Comparison of ENCODE assay signal across 21 cellular contexts in the genomic region with DNA sequence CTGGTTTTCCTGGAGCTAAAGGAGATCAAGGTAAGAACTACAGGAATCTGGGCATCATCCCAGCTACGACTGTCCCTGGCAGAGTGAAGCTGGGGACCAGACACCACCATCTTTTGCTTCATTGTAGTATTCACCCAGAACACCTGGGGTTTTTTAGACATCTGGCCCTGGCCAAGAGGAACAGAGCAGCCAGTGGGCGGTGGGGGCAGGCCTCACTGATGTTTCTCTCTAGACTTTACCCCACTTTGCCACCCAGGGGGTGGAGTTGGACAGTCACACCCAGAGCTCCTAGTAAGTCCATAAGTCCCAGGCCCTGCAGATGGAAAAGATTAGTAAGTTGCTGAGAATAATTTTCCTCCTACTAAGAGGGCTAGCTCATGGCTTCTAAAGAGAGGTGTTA. TPM values are rescaled to one million over a fixed set of nuclear protein-coding genes. Genes with fewer than 3 reads are reported as not detected.
"Had no signal": no experiment of that assay in that cellular context is flagged by ENCODE, and none has a peak within 500 bp of the region (broad histone marks: within the 10 kb centered on the region; RNA-seq: fewer than 3 reads in every experiment).

No MANE protein-coding gene starts in this region.

- H3K9me3 Mint-ChIP-seq: activated B cell treated with CpG ODN at 0.5 μM for 24 hours; activated T-helper 1 cell treated with anti-CD3 and anti-CD28 coated beads, Interleukin-12 subunit alpha, Interleukin-12 subunit beta, Interleukin-2, Interleukin-4 antibody, amounts not matched to agents 30 ng/mL and 10 ng/mL and 1 ng/mL, durations not matched to agents 14 hours and 24 hours and 36 hours; nephron progenitor cell; stimulated activated naive CD8-positive, alpha-beta T cell treated with anti-CD3 and anti-CD28 coated beads, Interleukin-15, Interleukin-2, amounts not matched to agents 100 ng/mL and 50 ng/mL, for 24 hours had no signal

- H3K9me3 ChIP-seq: lower lobe of right lung, SK-N-SH, suprapubic skin had no signal

- H3K27ac ChIP-seq: lower lobe of right lung, spleen, suprapubic skin had no signal

- H3K4me1 ChIP-seq: lower lobe of right lung, spleen, suprapubic skin had no signal

- ATAC-seq: lower lobe of right lung, T-cell had no signal

- H3K4me3 ChIP-seq: lower lobe of right lung, spleen, suprapubic skin had no signal

- H3K4me1 Mint-ChIP-seq: activated B cell treated with CpG ODN at 0.5 μM for 24 hours, nephron progenitor cell had no signal

- H3K4me3 Mint-ChIP-seq: activated B cell treated with CpG ODN at 0.5 μM for 24 hours; activated T-helper 1 cell treated with anti-CD3 and anti-CD28 coated beads, Interleukin-12 subunit alpha, Interleukin-12 subunit beta, Interleukin-2, Interleukin-4 antibody, amounts not matched to agents 30 ng/mL and 10 ng/mL and 1 ng/mL, durations not matched to agents 14 hours and 24 hours and 36 hours; nephron progenitor cell; stimulated activated naive CD8-positive, alpha-beta T cell treated with anti-CD3 and anti-CD28 coated beads, Interleukin-15, Interleukin-2, amounts not matched to agents 100 ng/mL and 50 ng/mL, for 24 hours; T-cell had no signal

- H3K27me3 Mint-ChIP-seq: stimulated activated naive CD8-positive, alpha-beta T cell treated with anti-CD3 and anti-CD28 coated beads, Interleukin-15, Interleukin-2, amounts not matched to agents 100 ng/mL and 50 ng/mL, for 24 hours had no signal

- H3K27ac Mint-ChIP-seq: activated B cell treated with CpG ODN at 0.5 μM for 24 hours; activated naive CD4-positive, alpha-beta T cell treated with anti-CD3 and anti-CD28 coated beads, Interleukin-2, amount 50 U/mL, for 72 hours; activated T-helper 1 cell treated with anti-CD3 and anti-CD28 coated beads, Interleukin-12 subunit alpha, Interleukin-12 subunit beta, Interleukin-2, Interleukin-4 antibody, amounts not matched to agents 30 ng/mL and 10 ng/mL and 1 ng/mL, durations not matched to agents 14 hours and 24 hours and 36 hours; nephron progenitor cell; stimulated activated naive CD8-positive, alpha-beta T cell treated with anti-CD3 and anti-CD28 coated beads, Interleukin-15, Interleukin-2, amounts not matched to agents 100 ng/mL and 50 ng/mL, for 24 hours; T-cell had no signal

- H3K36me3 ChIP-seq: lower lobe of right lung, spleen, suprapubic skin had no signal

- DNase-seq: activated B cell treated with CpG ODN at 0.5 μM for 24 hours; activated CD4-positive, alpha-beta T cell treated with anti-CD3 and anti-CD28 coated beads, Interleukin-2, amount 50 U/mL, for 1 hour; activated gamma-delta T cell treated with Interleukin-2 at 50 U/mL for 16 hours; amygdala; foreskin melanocyte; glutamatergic neuron; hippocampal formation; lower lobe of right lung; midbrain; nephron progenitor cell; nucleus accumbens; SK-N-SH; T-cell had no signal

- H3K27me3 ChIP-seq: suprapubic skin had no signal

- H3K36me3 Mint-ChIP-seq: activated naive CD4-positive, alpha-beta T cell treated with anti-CD3 and anti-CD28 coated beads, Interleukin-2, amount 50 U/mL, for 72 hours; T-cell had no signal

RNA-seq across cellular contexts. Expression of gene MARCO, which starts 39.6 kb away (rescaled TPM):
- total RNA-seq: activated B cell treated with CpG ODN at 0.5 μM for 24 hours; activated CD8-positive, alpha-beta memory T cell treated with anti-CD3 and anti-CD28 coated beads for 36 hours; activated naive CD4-positive, alpha-beta T cell treated with anti-CD3 and anti-CD28 coated beads, Interleukin-2, amount 50 U/mL, for 72 hours; activated T-helper 1 cell treated with anti-CD3 and anti-CD28 coated beads, Interleukin-12 subunit alpha, Interleukin-12 subunit beta, Interleukin-2, Interleukin-4 antibody, amounts not matched to agents 30 ng/mL and 10 ng/mL and 1 ng/mL, durations not matched to agents 14 hours and 24 hours and 36 hours; epithelial cell of proximal tubule; renal cortical epithelial cell had no signal
